ENCODE assay signal across 1 cellular context in genomic region chr15:42603978-42604377, GRCh38.
TF ChIP-seq lines count a peak whose summit lies in the region.

No MANE protein-coding gene starts in this region.

TF ChIP-seq in GM12878, 131 proteins besides CTCF, POLR2A, EP300 and RAD21:
- TF ChIP-seq MEF2B (IDR thresholded peaks at IDR 0.05; ENCODE audit: partially characterized antibody, poor library complexity, severe bottlenecking) (peak; percentile 9), SRF (IDR thresholded peaks at IDR 0.05; ENCODE audit: low read depth in 2 of 2, low read length in 2 of 2) (no peak), ZNF592 (IDR thresholded peaks at IDR 0.05) (peak; percentile 95), PRDM15 (CRISPR knock-in tag; IDR thresholded peaks at IDR 0.05) (peak; percentile 64; the same call in 1 of the 2 replicates), ZNF687 (IDR thresholded peaks at IDR 0.05) (peak; percentile 90)
